Comparison of ENCODE assay signal across 17 cellular contexts in genomic region chr17:21371511-21372081, GRCh38. TPM values are rescaled to one million over a fixed set of nuclear protein-coding genes. Genes with fewer than 3 reads are reported as not detected.
DNase-seq lines count a peak whose midpoint lies in the region; ATAC-seq and TF ChIP-seq lines count a peak whose summit lies in the region.
"Had no signal": no experiment of that assay in that cellular context is flagged by ENCODE, and none has a peak within 500 bp of the region (broad histone marks: within the 10 kb centered on the region; RNA-seq: fewer than 3 reads in every experiment).

No MANE protein-coding gene starts in this region.

- H3K4me1 Mint-ChIP-seq in T-helper 17 cell = peaks cover 6% of the 10 kb centered on the region

- H3K27ac Mint-ChIP-seq in T-helper 17 cell = no peak overlapping the region
- H3K27ac Mint-ChIP-seq: CD14-positive monocyte had no signal

- H3K36me3 Mint-ChIP-seq in T-helper 17 cell (ENCODE audit: low read depth) = peaks cover 9% of the 10 kb centered on the region
- H3K36me3 Mint-ChIP-seq: CD14-positive monocyte had no signal

- H3K4me1 ChIP-seq in heart right ventricle = peaks cover 5 to 40% (median 25%) of the 10 kb centered on the region in 9 donors
- no peaks in the 10 kb centered on the region for H3K4me1 ChIP-seq in mucosa of descending colon (ENCODE audit: low read depth)

- WGBS in heart right ventricle, 2 donors = 75% methylated on average over 17 of the region's 17 CpGs

- H3K36me3 ChIP-seq in heart right ventricle (no peaks in the 10 kb centered on the region), mucosa of descending colon (ENCODE audit: low read depth) (no peaks in the 10 kb centered on the region)
- H3K36me3 ChIP-seq: Peyer's patch had no signal

- H3K27ac ChIP-seq in heart right ventricle = peak overlapping the region in 9 of 10 donors; percentile 44 to 92 (median 87)
- H3K27ac ChIP-seq: Peyer's patch had no signal

- H3K27me3 Mint-ChIP-seq in T-helper 17 cell = peaks cover 37% of the 10 kb centered on the region

- H3K9me3 ChIP-seq in heart right ventricle (no peaks in the 10 kb centered on the region), mucosa of descending colon (no peaks in the 10 kb centered on the region), T-helper 17 cell (ENCODE audit: control insufficient read depth, low read length, poor library complexity, severe bottlenecking) (no peaks in the 10 kb centered on the region)
- H3K9me3 ChIP-seq: Peyer's patch had no signal

- H3K4me3 ChIP-seq in heart right ventricle (no peak overlapping the region), mucosa of descending colon (no peak overlapping the region)
- H3K4me3 ChIP-seq: Peyer's patch had no signal

- no peak for TF ChIP-seq CTCF in heart right ventricle (IDR thresholded peaks at IDR 0.05)
- no peak for TF ChIP-seq CTCF in mucosa of descending colon (IDR thresholded peaks at IDR 0.05)

- ATAC-seq in heart right ventricle = no peak
- ATAC-seq in left ventricle myocardium superior = no peak
- peak; percentile 34 for ATAC-seq in mucosa of descending colon
- ATAC-seq in HG03469 (IDR thresholded peaks at IDR 0.05; ENCODE audit: unreplicated experiment) = no peak
- ATAC-seq in T-helper 17 cell = no peak

- no peak overlapping the region for H3K4me3 Mint-ChIP-seq in T-helper 17 cell
- H3K4me3 Mint-ChIP-seq: CD14-positive monocyte had no signal

- peaks cover 0 to 19% (median 0%) of the 10 kb centered on the region in 7 donors for H3K27me3 ChIP-seq in heart right ventricle

- DNase-seq in heart right ventricle (no peak), left ventricle myocardium superior (no peak), cerebellar nuclear complex (lab: John Stamatoyannopoulos, UW) (peak; percentile 22 to 24), mucosa of descending colon (no peak), DMS53 (lab: John Stamatoyannopoulos, UW) (no peak), T-helper 17 cell (no peak)
- no peak for DNase-seq in activated CD4-positive, CD25-positive, alpha-beta regulatory T cell (lab: John Stamatoyannopoulos, UW)
- DNase-seq: COR-L47, DMS153, Kasumi-1, NCI-H2029 treated with DMSO at 0.1 percent for 48 hours, NCI-H510A, NCI-H82, Peyer's patch, SIG-M5 had no signal

- intact Hi-C loops in heart right ventricle (cut with DNase I) = loop anchor here in 2 of 10 donors (10.0 kb wide), 2 partner anchors 47 to 63 kb away; no protein-coding TSS in a partner anchor
- intact Hi-C loops in left ventricle myocardium superior (cut with micrococcal nuclease) = no loop called here
- intact Hi-C loops in mucosa of descending colon (cut with DNase I, micrococcal nuclease) = no loop called here

RNA-seq across cellular contexts. Expression of gene KCNJ12, which starts 4.6 kb away (rescaled TPM):
- total RNA-seq in heart right ventricle (10 to 100 TPM in 2 of 10 donors, 1 to 10 TPM in 8; 7.2 to 14.7 (median 8.7) TPM), left ventricle myocardium superior (11.4 TPM), mucosa of descending colon (1 to 10 TPM in 2 of 3 donors, under 1 TPM in 1; 0.67 to 1.9 (median 1.1) TPM), T-helper 17 cell (under 1 TPM in 1 of 2 donors, not detected in 1; 0.12 TPM)
- polyA plus RNA-seq in heart right ventricle = 1 to 10 TPM; 2.8 to 4.0 TPM
- polyA plus RNA-seq: CD14-positive monocyte had no signal

Comparison
In these comparisons a context has a peak if more than half of its experiments do, and no peak if none do; other contexts are left out.
1. DNase-seq: peak in cerebellar nuclear complex (2 of 2); none in heart right ventricle (0 of 2), left ventricle myocardium superior (single experiment), mucosa of descending colon (0 of 3), activated CD4-positive, CD25-positive, alpha-beta regulatory T cell (0 of 4), DMS53 (single experiment) and T-helper 17 cell (0 of 3).